Comparison of ENCODE assay signal across 21 cellular contexts in genomic region chr6:52482903-52483670, GRCh38.
DNase-seq lines count a peak whose midpoint lies in the region; ATAC-seq, FAIRE-seq and TF ChIP-seq lines count a peak whose summit lies in the region.
"Had no signal": no experiment of that assay in that cellular context is flagged by ENCODE, and none has a peak within 500 bp of the region (broad histone marks: within the 10 kb centered on the region; RNA-seq: fewer than 3 reads in every experiment).

No MANE protein-coding gene starts in this region.

- H3K79me2 ChIP-seq in SK-N-SH (ENCODE audit: insufficient read depth) (no peaks in the 10 kb centered on the region), endothelial cell of umbilical vein (ENCODE audit: control insufficient read depth, insufficient read depth, low read length) (no peaks in the 10 kb centered on the region)

- peaks cover 13% of the 10 kb centered on the region for H3F3A ChIP-seq in SK-N-SH (replicated peaks; ENCODE audit: insufficient read depth)

- FAIRE-seq in endothelial cell of umbilical vein (lab: Jason Lieb, UNC) (peak; percentile 31), urothelium cell line (lab: Jason Lieb, UNC) (peak; percentile 59)
- FAIRE-seq: kidney, pancreas had no signal

- DNase-seq in SK-N-SH (no peak), M059J (ENCODE audit: low read depth) (peak; percentile 72), endothelial cell of umbilical vein (ENCODE audit: low read depth, low spot score) (no peak), urothelium cell line (ENCODE audit: low spot score) (no peak), A673 (ENCODE audit: low spot score) (no peak), NCI-H748 (lab: John Stamatoyannopoulos, UW; ENCODE audit: unreplicated experiment) (no peak)
- no peak for DNase-seq in stimulated activated naive CD8-positive, alpha-beta T cell treated with anti-CD3 and anti-CD28 coated beads, Interleukin-15, amount 100 ng/mL, for 72 hours
- DNase-seq: activated CD4-positive, CD25-positive, alpha-beta regulatory T cell treated with anti-CD3 and anti-CD28 coated beads, Interleukin-2, amount 50 U/mL, for 72 hours; C1 segment of cervical spinal cord; DMS153; hypothalamus; kidney; mesendoderm; natural killer cell; NCI-H1436; pancreas; stimulated activated CD4-positive, alpha-beta T cell treated with anti-CD3 and anti-CD28 coated beads, Interleukin-2, amount 100 ng/mL, for 48 hours had no signal

- H3K36me3 ChIP-seq in SK-N-SH (replicated peaks in 1 of 2; ENCODE audit: control insufficient read depth in 1 of 2, insufficient read depth in 2 of 2, low read length in 1 of 2), result peaks cover 7 to 24% of the 10 kb centered on the region in 2 experiments
- H3K36me3 ChIP-seq in endothelial cell of umbilical vein (ENCODE audit: control insufficient read depth in 2 of 2, extremely low read depth in 1 of 2, insufficient read depth in 2 of 2, low read length in 2 of 2), result no peaks in the 10 kb centered on the region
- H3K36me3 ChIP-seq in A673 (ENCODE audit: insufficient read depth, low read length, poor library complexity, severe bottlenecking), result no peaks in the 10 kb centered on the region
- H3K36me3 ChIP-seq: pancreas had no signal

- H3K4me3 ChIP-seq in SK-N-SH (ENCODE audit: low read depth in 2 of 2, low read length in 1 of 2), result no peak overlapping the region
- H3K4me3 ChIP-seq in endothelial cell of umbilical vein (replicated peaks in 1 of 3; ENCODE audit: insufficient read depth in 1 of 3, low read depth in 1 of 3, low read length in 3 of 3), result no peak overlapping the region
- H3K4me3 ChIP-seq in A673 (ENCODE audit: low read depth, low read length, poor library complexity, severe bottlenecking), result no peak overlapping the region
- H3K4me3 ChIP-seq: pancreas, SK-N-MC had no signal

- TF ChIP-seq CTCF in SK-N-SH (IDR thresholded peaks at IDR 0.05) (no peak), endothelial cell of umbilical vein (IDR thresholded peaks at IDR 0.05; ENCODE audit: extremely low read depth in 1 of 2, insufficient read depth in 1 of 2, low read depth in 1 of 2, low read length in 2 of 2) (no peak), A673 (conservative IDR thresholded peaks at IDR 0.05; ENCODE audit: low read depth, low read length) (no peak)

- no peak for TF ChIP-seq POLR2A in endothelial cell of umbilical vein (IDR thresholded peaks at IDR 0.05; ENCODE audit: low read depth, low read length)

- no peak overlapping the region for H3K27ac ChIP-seq in SK-N-SH (ENCODE audit: low read depth in 2 of 2, low read length in 1 of 2)
- no peak overlapping the region for H3K27ac ChIP-seq in endothelial cell of umbilical vein (ENCODE audit: insufficient read depth, low read depth, low read length)
- no peak overlapping the region for H3K27ac ChIP-seq in A673 (ENCODE audit: low read depth, low read length, poor library complexity, severe bottlenecking)
- H3K27ac ChIP-seq: pancreas, SK-N-MC had no signal

- H3K27me3 ChIP-seq in SK-N-SH (ENCODE audit: insufficient read depth) (no peaks in the 10 kb centered on the region), endothelial cell of umbilical vein (ENCODE audit: control insufficient read depth in 2 of 2, insufficient read depth in 2 of 2, low read length in 2 of 2) (no peaks in the 10 kb centered on the region), A673 (replicated peaks; ENCODE audit: insufficient read depth, low read depth, low read length, poor library complexity) (no peaks in the 10 kb centered on the region)
- H3K27me3 ChIP-seq: pancreas had no signal

- H3K4me1 ChIP-seq in SK-N-SH (ENCODE audit: control insufficient read depth in 1 of 2, insufficient read depth in 2 of 2, low read depth in 1 of 2, low read length in 1 of 2), result no peaks in the 10 kb centered on the region; a peak in 2 of 4 replicates
- peaks cover 2% of the 10 kb centered on the region for H3K4me1 ChIP-seq in endothelial cell of umbilical vein (ENCODE audit: control insufficient read depth, extremely low read depth, insufficient read depth, low read length)
- no peaks in the 10 kb centered on the region for H3K4me1 ChIP-seq in A673 (ENCODE audit: insufficient read depth, low read length, poor library complexity, severe bottlenecking)
- H3K4me1 ChIP-seq: pancreas had no signal

- BruUV-seq in endothelial cell of umbilical vein (replicated peaks; lab: Mats Ljungman, UMichigan), result no TSS peak
- no TSS peak for BruUV-seq in A673 (replicated peaks; lab: Mats Ljungman, UMichigan)

- no peaks in the 10 kb centered on the region for H3K27me3 Mint-ChIP-seq in stimulated activated naive CD8-positive, alpha-beta T cell treated with anti-CD3 and anti-CD28 coated beads, Interleukin-15, amount 100 ng/mL, for 72 hours

- no peaks in the 10 kb centered on the region for H3K9me3 ChIP-seq in SK-N-SH
- H3K9me3 ChIP-seq in endothelial cell of umbilical vein (replicated peaks; ENCODE audit: control insufficient read depth, insufficient read depth, low read length), result no peaks in the 10 kb centered on the region
- no peaks in the 10 kb centered on the region for H3K9me3 ChIP-seq in A673 (ENCODE audit: low read depth, low read length, poor library complexity, severe bottlenecking)
- H3K9me3 ChIP-seq: pancreas had no signal

- dilution Hi-C loops in endothelial cell of umbilical vein (cut with MboI; ENCODE audit: extremely low pct_ligation_motif_present, low sequenced_read_pairs), result no loop called here

- no peak overlapping the region for H3K27ac Mint-ChIP-seq in stimulated activated naive CD8-positive, alpha-beta T cell treated with anti-CD3 and anti-CD28 coated beads, Interleukin-15, amount 100 ng/mL, for 72 hours
- H3K27ac Mint-ChIP-seq: activated T-helper 1 cell treated with anti-CD3 and anti-CD28 coated beads, Interleukin-12 subunit alpha, Interleukin-12 subunit beta, Interleukin-2, Interleukin-4 antibody, amounts not matched to agents 30 ng/mL and 10 ng/mL and 1 ng/mL, durations not matched to agents 14 hours and 24 hours and 36 hours; natural killer cell had no signal

- no peak for TF ChIP-seq EP300 in SK-N-SH (IDR thresholded peaks at IDR 0.05; ENCODE audit: borderline replicate concordance in 1 of 2, low read depth in 1 of 2, low read length in 1 of 2)

- H3K9me3 Mint-ChIP-seq in stimulated activated naive CD8-positive, alpha-beta T cell treated with anti-CD3 and anti-CD28 coated beads, Interleukin-15, amount 100 ng/mL, for 72 hours, result no peaks in the 10 kb centered on the region
- H3K9me3 Mint-ChIP-seq: activated naive CD4-positive, alpha-beta T cell treated with anti-CD3 and anti-CD28 coated beads, Interleukin-2, amount 50 U/mL, for 72 hours; activated T-helper 1 cell treated with anti-CD3 and anti-CD28 coated beads, Interleukin-12 subunit alpha, Interleukin-12 subunit beta, Interleukin-2, Interleukin-4 antibody, amounts not matched to agents 30 ng/mL and 10 ng/mL and 1 ng/mL, durations not matched to agents 14 hours and 24 hours and 36 hours; natural killer cell had no signal

- H2AFZ ChIP-seq in SK-N-SH (ENCODE audit: low read depth), result no peak overlapping the region
- H2AFZ ChIP-seq in endothelial cell of umbilical vein (ENCODE audit: low read depth, low read length), result no peak overlapping the region

- no peaks in the 10 kb centered on the region for H3K9me1 ChIP-seq in endothelial cell of umbilical vein (replicated peaks; ENCODE audit: control insufficient read depth, extremely low read depth, insufficient read depth, low read length)

- POLR2A ChIA-PET in SK-N-SH (lab: Yijun Ruan, JAX), result no interaction called here
- POLR2A ChIA-PET in endothelial cell of umbilical vein (lab: Charles Lee), result interaction anchor here (0.6 kb wide), 1 partner anchor 11 kb away, joined by 3 read pairs; no protein-coding TSS in a partner anchor
- POLR2A ChIA-PET in A673 (lab: Charles Lee; ENCODE audit: low non-redundant PET), result no interaction called here

- 84% methylated on average over 7 of the region's 7 CpGs for WGBS in SK-N-SH (ENCODE audit: low lambda C conversion rate)

- intact Hi-C loops in endothelial cell of umbilical vein (cut with micrococcal nuclease), result no loop called here
- intact Hi-C loops in A673 (cut with micrococcal nuclease; ENCODE audit: unreplicated experiment), result no loop called here

- H3K9me2 ChIP-seq in SK-N-SH, result no peaks in the 10 kb centered on the region

- H3K4me2 ChIP-seq in SK-N-SH (no peak overlapping the region), endothelial cell of umbilical vein (ENCODE audit: insufficient read depth, low read length) (no peak overlapping the region)

- H4K20me1 ChIP-seq in SK-N-SH (ENCODE audit: insufficient read depth) (no peaks in the 10 kb centered on the region), endothelial cell of umbilical vein (replicated peaks; ENCODE audit: control insufficient read depth, extremely low read depth, insufficient read depth, low read length) (no peaks in the 10 kb centered on the region)

- no peak; the same call in 2 of the 3 replicates for ATAC-seq in SK-N-SH treated with all-trans-retinoic acid at 6 μM for 48 hours
- ATAC-seq in stimulated activated naive CD8-positive, alpha-beta T cell treated with anti-CD3 and anti-CD28 coated beads, Interleukin-15, amount 100 ng/mL, for 72 hours, result no peak
- ATAC-seq: activated naive CD4-positive, alpha-beta T cell treated with anti-CD3 and anti-CD28 coated beads, Interleukin-2, amount 50 U/mL, for 72 hours; natural killer cell; pancreas had no signal

- H3K9ac ChIP-seq in SK-N-SH, result no peak overlapping the region
- no peak overlapping the region for H3K9ac ChIP-seq in endothelial cell of umbilical vein (replicated peaks; ENCODE audit: extremely low read depth, insufficient read depth, low read length)

- CTCF ChIA-PET in SK-N-SH (lab: Yijun Ruan, JAX) (interaction anchor here (0.6 to 1.0 kb wide), 2 partner anchors 26 to 107 kb away, joined by 3 read pairs; no protein-coding TSS in a partner anchor), endothelial cell of umbilical vein (lab: Charles Lee) (interaction anchor here (0.8 to 3.1 kb wide), 4 partner anchors 15 to 75 kb away, joined by 3 to 11 read pairs (median 4); no protein-coding TSS in a partner anchor), A673 (lab: Charles Lee) (no interaction called here)

- no peak overlapping the region for H3K4me3 Mint-ChIP-seq in stimulated activated naive CD8-positive, alpha-beta T cell treated with anti-CD3 and anti-CD28 coated beads, Interleukin-15, amount 100 ng/mL, for 72 hours
- H3K4me3 Mint-ChIP-seq: activated T-helper 1 cell treated with anti-CD3 and anti-CD28 coated beads, Interleukin-12 subunit alpha, Interleukin-12 subunit beta, Interleukin-2, Interleukin-4 antibody, amounts not matched to agents 30 ng/mL and 10 ng/mL and 1 ng/mL, durations not matched to agents 14 hours and 24 hours and 36 hours; natural killer cell had no signal

- no peak for TF ChIP-seq RAD21 in SK-N-SH (IDR thresholded peaks at IDR 0.05; ENCODE audit: low read length)

- no peaks in the 10 kb centered on the region for H3K4me1 Mint-ChIP-seq in stimulated activated naive CD8-positive, alpha-beta T cell treated with anti-CD3 and anti-CD28 coated beads, Interleukin-15, amount 100 ng/mL, for 72 hours
- H3K4me1 Mint-ChIP-seq: natural killer cell had no signal

TF ChIP-seq in SK-N-SH treated with all-trans-retinoic acid at 6 μM for 48 hours, 23 proteins besides CTCF, POLR2A, EP300 and RAD21 (continues in another document):
- no peak for TF ChIP-seq RARB (CRISPR knock-in tag; IDR thresholded peaks at IDR 0.05)
- no peak for TF ChIP-seq ZNF70 (CRISPR knock-in tag; IDR thresholded peaks at IDR 0.05)

TF ChIP-seq in SK-N-SH, 30 proteins besides CTCF, POLR2A, EP300 and RAD21 (continues in another document):
- TF ChIP-seq RFX5 (IDR thresholded peaks at IDR 0.05; ENCODE audit: low read length), result no peak

TF ChIP-seq in endothelial cell of umbilical vein, 7 proteins besides CTCF, POLR2A, EP300 and RAD21 (continues in another document):
- no peak for TF ChIP-seq MYC (IDR thresholded peaks at IDR 0.05; ENCODE audit: low read depth, low read length)
